Comparison of ENCODE assay signal across 8 cellular contexts in genomic region chr20:3777381-3777725, GRCh38. TPM values are rescaled to one million over a fixed set of nuclear protein-coding genes. Genes with fewer than 3 reads are reported as not detected.
A peak's percentile ranks its signal among the peaks of the same experiment; 100 is the strongest.
DNase-seq lines count a peak whose midpoint lies in the region; ATAC-seq and TF ChIP-seq lines count a peak whose summit lies in the region.

No MANE protein-coding gene starts in this region.

- DNase-seq in left ventricle myocardium inferior (no peak), retinal pigment epithelial cell (ENCODE audit: low read depth) (no peak), OCI-M1 (lab: John Stamatoyannopoulos, UW) (no peak), NK-92 (lab: John Stamatoyannopoulos, UW; ENCODE audit: unreplicated experiment) (no peak)

- peak overlapping the region; percentile 65 for H3K9ac ChIP-seq in ES-I3 (ENCODE audit: low read depth, low read length)

- TF ChIP-seq CTCF in VCaP (conservative IDR thresholded peaks at IDR 0.05) (no peak), left ventricle myocardium inferior (IDR thresholded peaks at IDR 0.05; ENCODE audit: borderline replicate concordance) (no peak), retinal pigment epithelial cell (conservative IDR thresholded peaks at IDR 0.05; ENCODE audit: low read depth, low read length) (no peak)

- intact Hi-C loops in left ventricle myocardium inferior (cut with micrococcal nuclease): no loop called here

- no peaks in the 10 kb centered on the region for H3K27me3 ChIP-seq in left ventricle myocardium inferior (ENCODE audit: low read depth)

- H3K4me3 ChIP-seq in left ventricle myocardium inferior: peak overlapping the region; percentile 69
- peak overlapping the region; percentile 51 for H3K4me3 ChIP-seq in retinal pigment epithelial cell (ENCODE audit: low read length)

- H3K9me3 ChIP-seq in ES-I3 (ENCODE audit: control insufficient read depth, insufficient read depth, low read length): no peaks in the 10 kb centered on the region
- no peaks in the 10 kb centered on the region for H3K9me3 ChIP-seq in left ventricle myocardium inferior (replicated peaks)

- H3K27ac ChIP-seq in VCaP: peak overlapping the region; percentile 67
- peak overlapping the region; percentile 16 for H3K27ac ChIP-seq in left ventricle myocardium inferior (replicated peaks)

- H3K36me3 ChIP-seq in ES-I3 (ENCODE audit: insufficient read depth, low read length): no peaks in the 10 kb centered on the region
- H3K36me3 ChIP-seq in left ventricle myocardium inferior: no peaks in the 10 kb centered on the region

- no peak for ATAC-seq in HG02885 (IDR thresholded peaks at IDR 0.05; ENCODE audit: poor library complexity, unreplicated experiment)
- no peak for ATAC-seq in GM19035 (IDR thresholded peaks at IDR 0.05; ENCODE audit: unreplicated experiment)

- H3K4me1 ChIP-seq in ES-I3 (ENCODE audit: insufficient read depth, low read length): no peaks in the 10 kb centered on the region
- H3K4me1 ChIP-seq in left ventricle myocardium inferior: peaks cover 29% of the 10 kb centered on the region

RNA-seq across cellular contexts. Expression of gene SPEF1, which starts 3.9 kb away (rescaled TPM):
- total RNA-seq in left ventricle myocardium inferior: 0.33 TPM

RNA-seq across cellular contexts. Expression of gene CENPB, which starts 9.2 kb away (rescaled TPM):
- total RNA-seq in left ventricle myocardium inferior: 70.7 TPM

RNA-seq across cellular contexts. Expression of gene ADISSP, which starts 9.8 kb away (rescaled TPM):
- 10.2 TPM for total RNA-seq in left ventricle myocardium inferior

RNA-seq across cellular contexts. Expression of gene CDC25B, which starts 18.8 kb away (rescaled TPM):
- 8.1 TPM for total RNA-seq in left ventricle myocardium inferior

RNA-seq across cellular contexts. Expression of gene AP5S1, which starts 43.0 kb away (rescaled TPM):
- total RNA-seq in left ventricle myocardium inferior: 11.3 TPM
